ENCODE assay signal across 1 cellular context in the genomic region with DNA sequence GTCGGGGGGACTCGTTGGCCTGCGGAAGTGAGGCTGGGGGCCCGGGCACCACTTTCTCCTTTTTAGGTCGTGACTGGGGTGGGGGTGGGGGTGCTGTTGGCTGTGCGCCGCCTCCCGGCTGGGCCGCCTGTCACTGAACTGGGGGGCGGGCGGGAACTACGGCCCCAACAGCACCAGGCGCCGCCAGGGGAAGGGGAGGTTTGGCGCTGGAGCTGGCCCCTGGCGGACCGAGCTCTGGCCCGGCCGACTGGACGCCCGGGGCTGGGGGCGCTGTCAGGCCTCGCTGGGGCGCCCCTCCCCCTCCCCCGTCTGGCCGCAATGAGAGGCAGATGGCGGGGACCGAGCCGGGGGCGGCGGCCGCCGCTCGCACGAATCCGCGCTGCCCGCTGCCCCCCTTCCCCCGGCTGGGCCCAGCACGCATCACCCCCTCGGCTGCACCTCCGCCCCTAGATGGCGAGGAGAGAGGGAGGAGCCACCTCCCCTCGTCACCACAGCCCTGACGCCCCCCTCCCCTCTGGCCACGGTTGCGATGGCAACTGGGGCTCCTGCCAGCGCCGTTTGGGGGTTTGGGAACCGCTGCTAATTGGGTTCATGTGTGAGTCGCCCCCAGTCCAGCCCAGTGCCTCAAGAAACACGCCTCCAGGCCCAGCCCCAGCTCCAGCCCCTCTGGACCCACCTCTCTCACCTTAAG.
TF ChIP-seq lines count a peak whose summit lies in the region.

No MANE protein-coding gene starts in this region.

TF ChIP-seq in HepG2, 621 proteins besides CTCF, POLR2A, EP300 and RAD21 (continued from another document and continues in another):
- TF ChIP-seq, protein P1, sequence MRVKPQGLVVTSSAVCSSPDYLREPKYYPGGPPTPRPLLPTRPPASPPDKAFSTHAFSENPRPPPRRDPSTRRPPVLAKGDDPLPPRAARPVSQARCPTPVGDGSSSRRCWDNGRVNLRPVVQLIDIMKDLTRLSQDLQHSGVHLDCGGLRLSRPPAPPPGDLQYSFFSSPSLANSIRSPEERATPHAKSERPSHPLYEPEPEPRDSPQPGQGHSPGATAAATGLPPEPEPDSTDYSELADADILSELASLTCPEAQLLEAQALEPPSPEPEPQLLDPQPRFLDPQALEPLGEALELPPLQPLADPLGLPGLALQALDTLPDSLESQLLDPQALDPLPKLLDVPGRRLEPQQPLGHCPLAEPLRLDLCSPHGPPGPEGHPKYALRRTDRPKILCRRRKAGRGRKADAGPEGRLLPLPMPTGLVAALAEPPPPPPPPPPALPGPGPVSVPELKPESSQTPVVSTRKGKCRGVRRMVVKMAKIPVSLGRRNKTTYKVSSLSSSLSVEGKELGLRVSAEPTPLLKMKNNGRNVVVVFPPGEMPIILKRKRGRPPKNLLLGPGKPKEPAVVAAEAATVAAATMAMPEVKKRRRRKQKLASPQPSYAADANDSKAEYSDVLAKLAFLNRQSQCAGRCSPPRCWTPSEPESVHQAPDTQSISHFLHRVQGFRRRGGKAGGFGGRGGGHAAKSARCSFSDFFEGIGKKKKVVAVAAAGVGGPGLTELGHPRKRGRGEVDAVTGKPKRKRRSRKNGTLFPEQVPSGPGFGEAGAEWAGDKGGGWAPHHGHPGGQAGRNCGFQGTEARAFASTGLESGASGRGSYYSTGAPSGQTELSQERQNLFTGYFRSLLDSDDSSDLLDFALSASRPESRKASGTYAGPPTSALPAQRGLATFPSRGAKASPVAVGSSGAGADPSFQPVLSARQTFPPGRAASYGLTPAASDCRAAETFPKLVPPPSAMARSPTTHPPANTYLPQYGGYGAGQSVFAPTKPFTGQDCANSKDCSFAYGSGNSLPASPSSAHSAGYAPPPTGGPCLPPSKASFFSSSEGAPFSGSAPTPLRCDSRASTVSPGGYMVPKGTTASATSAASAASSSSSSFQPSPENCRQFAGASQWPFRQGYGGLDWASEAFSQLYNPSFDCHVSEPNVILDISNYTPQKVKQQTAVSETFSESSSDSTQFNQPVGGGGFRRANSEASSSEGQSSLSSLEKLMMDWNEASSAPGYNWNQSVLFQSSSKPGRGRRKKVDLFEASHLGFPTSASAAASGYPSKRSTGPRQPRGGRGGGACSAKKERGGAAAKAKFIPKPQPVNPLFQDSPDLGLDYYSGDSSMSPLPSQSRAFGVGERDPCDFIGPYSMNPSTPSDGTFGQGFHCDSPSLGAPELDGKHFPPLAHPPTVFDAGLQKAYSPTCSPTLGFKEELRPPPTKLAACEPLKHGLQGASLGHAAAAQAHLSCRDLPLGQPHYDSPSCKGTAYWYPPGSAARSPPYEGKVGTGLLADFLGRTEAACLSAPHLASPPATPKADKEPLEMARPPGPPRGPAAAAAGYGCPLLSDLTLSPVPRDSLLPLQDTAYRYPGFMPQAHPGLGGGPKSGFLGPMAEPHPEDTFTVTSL (CRISPR knock-in tag; IDR thresholded peaks at IDR 0.05; ENCODE audit: borderline replicate concordance): no peak
- TF ChIP-seq EZH2 (conservative IDR thresholded peaks at IDR 0.05; ENCODE audit: low read depth, low read length) (no peak), TAF1 (CRISPR knock-in tag; IDR thresholded peaks at IDR 0.05) (no peak), ZNF607 (CRISPR knock-in tag; IDR thresholded peaks at IDR 0.05; ENCODE audit: borderline replicate concordance) (no peak), MBNL3 (CRISPR knock-in tag; conservative IDR thresholded peaks at IDR 0.05) (no peak), ZNF589 (CRISPR knock-in tag; conservative IDR thresholded peaks at IDR 0.05) (no peak), ZNF83 (CRISPR knock-in tag; IDR thresholded peaks at IDR 0.05; ENCODE audit: borderline replicate concordance) (no peak), ZNF761 (CRISPR knock-in tag; conservative IDR thresholded peaks at IDR 0.05) (no peak), MAF1 (CRISPR knock-in tag; IDR thresholded peaks at IDR 0.05; ENCODE audit: borderline replicate concordance) (no peak), ZNF660 (CRISPR knock-in tag; IDR thresholded peaks at IDR 0.05; ENCODE audit: borderline replicate concordance, low read depth) (no peak), NCOR1 (IDR thresholded peaks at IDR 0.05; ENCODE audit: borderline replicate concordance, low read length) (no peak), SPEN (CRISPR knock-in tag; IDR thresholded peaks at IDR 0.05; ENCODE audit: low read depth) (peak; percentile 38; the same call in 1 of the 2 replicates), ZNF446 (CRISPR knock-in tag; IDR thresholded peaks at IDR 0.05) (peak; percentile 69; the same call in 1 of the 2 replicates), ZNF282 (IDR thresholded peaks at IDR 0.05; ENCODE audit: partially characterized antibody) (no peak), ZNF256 (CRISPR knock-in tag; conservative IDR thresholded peaks at IDR 0.05) (no peak), ZNF616 (CRISPR knock-in tag; IDR thresholded peaks at IDR 0.05; ENCODE audit: low read depth) (no peak), ZBTB20 (CRISPR knock-in tag; IDR thresholded peaks at IDR 0.05; ENCODE audit: borderline replicate concordance, low read depth) (no peak), HNRNPK (IDR thresholded peaks at IDR 0.05; ENCODE audit: low read depth, low read length, poor library complexity, severe bottlenecking) (peak; percentile 74), KDM5A (IDR thresholded peaks at IDR 0.05; ENCODE audit: borderline replicate concordance, low read length) (no peak), CHD4 (IDR thresholded peaks at IDR 0.05; ENCODE audit: borderline replicate concordance, low read length) (no peak), KDM2A (CRISPR knock-in tag; IDR thresholded peaks at IDR 0.05; ENCODE audit: borderline replicate concordance, low read depth) (no peak), KDM3A (CRISPR knock-in tag; IDR thresholded peaks at IDR 0.05; ENCODE audit: low read depth) (no peak), PHF20 (CRISPR knock-in tag; IDR thresholded peaks at IDR 0.05) (no peak), SAP130 (CRISPR knock-in tag; IDR thresholded peaks at IDR 0.05; ENCODE audit: low read depth) (no peak), POLR2AphosphoS2 (IDR thresholded peaks at IDR 0.05; ENCODE audit: low read depth, low read length) (no peak), ZNF292 (CRISPR knock-in tag; IDR thresholded peaks at IDR 0.05; ENCODE audit: borderline replicate concordance, low read depth) (0 out of 2 replicates have a peak, but pooled peaks have one; percentile 2), ZNF383 (CRISPR knock-in tag; IDR thresholded peaks at IDR 0.05; ENCODE audit: borderline replicate concordance) (0 out of 2 replicates have a peak, but pooled peaks have one; percentile 42), TBX2 (CRISPR knock-in tag; IDR thresholded peaks at IDR 0.05; ENCODE audit: borderline replicate concordance) (0 out of 2 replicates have a peak, but pooled peaks have one; percentile 19), EED (CRISPR knock-in tag; IDR thresholded peaks at IDR 0.05) (0 out of 2 replicates have a peak, but pooled peaks have one; percentile 28), ZSCAN22 (CRISPR knock-in tag; IDR thresholded peaks at IDR 0.05) (no peak)
- TF ChIP-seq, protein P2, sequence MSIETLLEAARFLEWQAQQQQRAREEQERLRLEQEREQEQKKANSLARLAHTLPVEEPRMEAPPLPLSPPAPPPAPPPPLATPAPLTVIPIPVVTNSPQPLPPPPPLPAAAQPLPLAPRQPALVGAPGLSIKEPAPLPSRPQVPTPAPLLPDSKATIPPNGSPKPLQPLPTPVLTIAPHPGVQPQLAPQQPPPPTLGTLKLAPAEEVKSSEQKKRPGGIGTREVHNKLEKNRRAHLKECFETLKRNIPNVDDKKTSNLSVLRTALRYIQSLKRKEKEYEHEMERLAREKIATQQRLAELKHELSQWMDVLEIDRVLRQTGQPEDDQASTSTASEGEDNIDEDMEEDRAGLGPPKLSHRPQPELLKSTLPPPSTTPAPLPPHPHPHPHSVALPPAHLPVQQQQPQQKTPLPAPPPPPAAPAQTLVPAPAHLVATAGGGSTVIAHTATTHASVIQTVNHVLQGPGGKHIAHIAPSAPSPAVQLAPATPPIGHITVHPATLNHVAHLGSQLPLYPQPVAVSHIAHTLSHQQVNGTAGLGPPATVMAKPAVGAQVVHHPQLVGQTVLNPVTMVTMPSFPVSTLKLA (IDR thresholded peaks at IDR 0.05): no peak
- TF ChIP-seq, protein P3, sequence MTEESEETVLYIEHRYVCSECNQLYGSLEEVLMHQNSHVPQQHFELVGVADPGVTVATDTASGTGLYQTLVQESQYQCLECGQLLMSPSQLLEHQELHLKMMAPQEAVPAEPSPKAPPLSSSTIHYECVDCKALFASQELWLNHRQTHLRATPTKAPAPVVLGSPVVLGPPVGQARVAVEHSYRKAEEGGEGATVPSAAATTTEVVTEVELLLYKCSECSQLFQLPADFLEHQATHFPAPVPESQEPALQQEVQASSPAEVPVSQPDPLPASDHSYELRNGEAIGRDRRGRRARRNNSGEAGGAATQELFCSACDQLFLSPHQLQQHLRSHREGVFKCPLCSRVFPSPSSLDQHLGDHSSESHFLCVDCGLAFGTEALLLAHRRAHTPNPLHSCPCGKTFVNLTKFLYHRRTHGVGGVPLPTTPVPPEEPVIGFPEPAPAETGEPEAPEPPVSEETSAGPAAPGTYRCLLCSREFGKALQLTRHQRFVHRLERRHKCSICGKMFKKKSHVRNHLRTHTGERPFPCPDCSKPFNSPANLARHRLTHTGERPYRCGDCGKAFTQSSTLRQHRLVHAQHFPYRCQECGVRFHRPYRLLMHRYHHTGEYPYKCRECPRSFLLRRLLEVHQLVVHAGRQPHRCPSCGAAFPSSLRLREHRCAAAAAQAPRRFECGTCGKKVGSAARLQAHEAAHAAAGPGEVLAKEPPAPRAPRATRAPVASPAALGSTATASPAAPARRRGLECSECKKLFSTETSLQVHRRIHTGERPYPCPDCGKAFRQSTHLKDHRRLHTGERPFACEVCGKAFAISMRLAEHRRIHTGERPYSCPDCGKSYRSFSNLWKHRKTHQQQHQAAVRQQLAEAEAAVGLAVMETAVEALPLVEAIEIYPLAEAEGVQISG (CRISPR knock-in tag; IDR thresholded peaks at IDR 0.05): no peak
- TF ChIP-seq, protein P4, sequence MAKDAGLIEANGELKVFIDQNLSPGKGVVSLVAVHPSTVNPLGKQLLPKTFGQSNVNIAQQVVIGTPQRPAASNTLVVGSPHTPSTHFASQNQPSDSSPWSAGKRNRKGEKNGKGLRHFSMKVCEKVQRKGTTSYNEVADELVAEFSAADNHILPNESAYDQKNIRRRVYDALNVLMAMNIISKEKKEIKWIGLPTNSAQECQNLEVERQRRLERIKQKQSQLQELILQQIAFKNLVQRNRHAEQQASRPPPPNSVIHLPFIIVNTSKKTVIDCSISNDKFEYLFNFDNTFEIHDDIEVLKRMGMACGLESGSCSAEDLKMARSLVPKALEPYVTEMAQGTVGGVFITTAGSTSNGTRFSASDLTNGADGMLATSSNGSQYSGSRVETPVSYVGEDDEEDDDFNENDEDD (CRISPR knock-in tag; IDR thresholded peaks at IDR 0.05; ENCODE audit: borderline replicate concordance): no peak
- TF ChIP-seq, protein P5, sequence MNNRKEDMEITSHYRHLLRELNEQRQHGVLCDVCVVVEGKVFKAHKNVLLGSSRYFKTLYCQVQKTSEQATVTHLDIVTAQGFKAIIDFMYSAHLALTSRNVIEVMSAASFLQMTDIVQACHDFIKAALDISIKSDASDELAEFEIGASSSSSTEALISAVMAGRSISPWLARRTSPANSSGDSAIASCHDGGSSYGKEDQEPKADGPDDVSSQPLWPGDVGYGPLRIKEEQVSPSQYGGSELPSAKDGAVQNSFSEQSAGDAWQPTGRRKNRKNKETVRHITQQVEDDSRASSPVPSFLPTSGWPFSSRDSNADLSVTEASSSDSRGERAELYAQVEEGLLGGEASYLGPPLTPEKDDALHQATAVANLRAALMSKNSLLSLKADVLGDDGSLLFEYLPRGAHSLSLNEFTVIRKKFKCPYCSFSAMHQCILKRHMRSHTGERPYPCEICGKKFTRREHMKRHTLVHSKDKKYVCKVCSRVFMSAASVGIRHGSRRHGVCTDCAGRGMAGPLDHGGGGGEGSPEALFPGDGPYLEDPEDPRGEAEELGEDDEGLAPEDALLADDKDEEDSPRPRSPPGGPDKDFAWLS (CRISPR knock-in tag; IDR thresholded peaks at IDR 0.05; ENCODE audit: borderline replicate concordance): 0 out of 2 replicates have a peak, but pooled peaks have one; percentile 51
- TF ChIP-seq, protein P6, sequence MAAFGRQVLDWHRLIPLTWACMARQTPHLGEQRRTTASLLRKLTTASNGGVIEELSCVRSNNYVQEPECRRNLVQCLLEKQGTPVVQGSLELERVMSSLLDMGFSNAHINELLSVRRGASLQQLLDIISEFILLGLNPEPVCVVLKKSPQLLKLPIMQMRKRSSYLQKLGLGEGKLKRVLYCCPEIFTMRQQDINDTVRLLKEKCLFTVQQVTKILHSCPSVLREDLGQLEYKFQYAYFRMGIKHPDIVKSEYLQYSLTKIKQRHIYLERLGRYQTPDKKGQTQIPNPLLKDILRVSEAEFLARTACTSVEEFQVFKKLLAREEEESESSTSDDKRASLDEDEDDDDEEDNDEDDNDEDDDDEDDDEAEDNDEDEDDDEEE (CRISPR knock-in tag; IDR thresholded peaks at IDR 0.05): 0 out of 2 replicates have a peak, but pooled peaks have one; percentile 34
- TF ChIP-seq, protein P7, sequence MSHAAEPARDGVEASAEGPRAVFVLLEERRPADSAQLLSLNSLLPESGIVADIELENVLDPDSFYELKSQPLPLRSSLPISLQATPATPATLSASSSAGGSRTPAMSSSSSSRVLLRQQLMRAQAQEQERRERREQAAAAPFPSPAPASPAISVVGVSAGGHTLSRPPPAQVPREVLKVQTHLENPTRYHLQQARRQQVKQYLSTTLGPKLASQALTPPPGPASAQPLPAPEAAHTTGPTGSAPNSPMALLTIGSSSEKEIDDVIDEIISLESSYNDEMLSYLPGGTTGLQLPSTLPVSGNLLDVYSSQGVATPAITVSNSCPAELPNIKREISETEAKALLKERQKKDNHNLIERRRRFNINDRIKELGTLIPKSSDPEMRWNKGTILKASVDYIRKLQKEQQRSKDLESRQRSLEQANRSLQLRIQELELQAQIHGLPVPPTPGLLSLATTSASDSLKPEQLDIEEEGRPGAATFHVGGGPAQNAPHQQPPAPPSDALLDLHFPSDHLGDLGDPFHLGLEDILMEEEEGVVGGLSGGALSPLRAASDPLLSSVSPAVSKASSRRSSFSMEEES (CRISPR knock-in tag; IDR thresholded peaks at IDR 0.05): no peak
- TF ChIP-seq, protein P8, sequence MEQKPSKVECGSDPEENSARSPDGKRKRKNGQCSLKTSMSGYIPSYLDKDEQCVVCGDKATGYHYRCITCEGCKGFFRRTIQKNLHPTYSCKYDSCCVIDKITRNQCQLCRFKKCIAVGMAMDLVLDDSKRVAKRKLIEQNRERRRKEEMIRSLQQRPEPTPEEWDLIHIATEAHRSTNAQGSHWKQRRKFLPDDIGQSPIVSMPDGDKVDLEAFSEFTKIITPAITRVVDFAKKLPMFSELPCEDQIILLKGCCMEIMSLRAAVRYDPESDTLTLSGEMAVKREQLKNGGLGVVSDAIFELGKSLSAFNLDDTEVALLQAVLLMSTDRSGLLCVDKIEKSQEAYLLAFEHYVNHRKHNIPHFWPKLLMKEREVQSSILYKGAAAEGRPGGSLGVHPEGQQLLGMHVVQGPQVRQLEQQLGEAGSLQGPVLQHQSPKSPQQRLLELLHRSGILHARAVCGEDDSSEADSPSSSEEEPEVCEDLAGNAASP (CRISPR knock-in tag; IDR thresholded peaks at IDR 0.05; ENCODE audit: borderline replicate concordance): no peak
